19 cellular contexts compared by ENCODE assay signal in genomic region chrX:20431486-20431885, GRCh38.
"Had no signal": no experiment of that assay in that cellular context is flagged by ENCODE, and none has a peak within 500 bp of the region (broad histone marks: within the 10 kb centered on the region; RNA-seq: fewer than 3 reads in every experiment).

No MANE protein-coding gene starts in this region.

- H3K36me3 Mint-ChIP-seq: naive thymus-derived CD8-positive, alpha-beta T cell had no signal

- H3K79me2 ChIP-seq: hepatocyte had no signal

- H3K9me3 Mint-ChIP-seq: dendritic cell treated with granulocyte-macrophage colony-stimulating factor and Interleukin-4, amounts not matched to agents 40 ng/mL and 50 ng/mL, for 4 days; effector memory CD8-positive, alpha-beta T cell had no signal

- H3K27ac ChIP-seq: epithelial cell of prostate, esophagus muscularis mucosa, hepatocyte, neutrophil, psoas muscle had no signal

- H3K27me3 Mint-ChIP-seq: dendritic cell treated with granulocyte-macrophage colony-stimulating factor and Interleukin-4, amounts not matched to agents 40 ng/mL and 50 ng/mL, for 4 days; effector memory CD8-positive, alpha-beta T cell; naive thymus-derived CD8-positive, alpha-beta T cell had no signal

- DNase-seq: effector memory CD8-positive, alpha-beta T cell; foreskin melanocyte; head of caudate nucleus; left colon; mammary epithelial cell; mucosa of descending colon; naive thymus-derived CD8-positive, alpha-beta T cell; psoas muscle; retina; stimulated activated CD4-positive, alpha-beta T cell treated with anti-CD3 and anti-CD28 coated beads, Interleukin-2, amount 100 ng/mL, for 48 hours; stimulated activated naive CD4-positive, alpha-beta T cell treated with Interleukin-2 at 50 U/mL for 16 hours; trophoblast cell had no signal

- H3K27ac Mint-ChIP-seq: dendritic cell treated with granulocyte-macrophage colony-stimulating factor and Interleukin-4, amounts not matched to agents 40 ng/mL and 50 ng/mL, for 4 days; effector memory CD8-positive, alpha-beta T cell had no signal

- H3K4me3 ChIP-seq: esophagus muscularis mucosa, hepatocyte, mucosa of descending colon, psoas muscle, smooth muscle cell had no signal

- H3K27me3 ChIP-seq: esophagus muscularis mucosa, hepatocyte, neutrophil had no signal

- H3K4me3 Mint-ChIP-seq: dendritic cell treated with granulocyte-macrophage colony-stimulating factor and Interleukin-4, amounts not matched to agents 40 ng/mL and 50 ng/mL, for 4 days; effector memory CD8-positive, alpha-beta T cell; naive thymus-derived CD8-positive, alpha-beta T cell had no signal

- H3K9me3 ChIP-seq: esophagus muscularis mucosa, mucosa of descending colon, neutrophil, psoas muscle had no signal

- H3K4me2 ChIP-seq: hepatocyte, smooth muscle cell had no signal

- H3K36me3 ChIP-seq: esophagus muscularis mucosa, neutrophil had no signal

- ATAC-seq: effector memory CD8-positive, alpha-beta T cell; left colon; mucosa of descending colon; naive thymus-derived CD8-positive, alpha-beta T cell; psoas muscle had no signal

- FAIRE-seq: colon had no signal

- H3K4me1 ChIP-seq: esophagus muscularis mucosa, psoas muscle had no signal
